Comparison of ENCODE assay signal across 8 cellular contexts in genomic region chr19:45901432-45901903, GRCh38. TPM values are rescaled to one million over a fixed set of nuclear protein-coding genes. Genes with fewer than 3 reads are reported as not detected.
DNase-seq lines count a peak whose midpoint lies in the region; ATAC-seq and TF ChIP-seq lines count a peak whose summit lies in the region.

No MANE protein-coding gene starts in this region.

- intact Hi-C loops in A673 (cut with micrococcal nuclease; ENCODE audit: unreplicated experiment): no loop called here

- DNase-seq in A673 (ENCODE audit: low spot score) (peak; percentile 65), H7 (peak; percentile 81), fibroblast of mammary gland (ENCODE audit: low read depth) (peak; percentile 44), osteocyte (ENCODE audit: extremely low spot score, unreplicated experiment) (no peak), HT-29 (ENCODE audit: low spot score) (no peak), GOT3 (lab: John Stamatoyannopoulos, UW) (no peak)
- DNase-seq in activated CD4-positive, alpha-beta memory T cell treated with anti-CD3 and anti-CD28 coated beads, Interleukin-2, amount 10 ng/mL, durations not matched to agents 7 days and 5 days: peak; percentile 44

- peaks cover 3% of the 10 kb centered on the region for H3K4me1 ChIP-seq in A673 (ENCODE audit: insufficient read depth, low read length, poor library complexity, severe bottlenecking)

- H3K4me3 Mint-ChIP-seq in activated CD4-positive, alpha-beta memory T cell treated with anti-CD3 and anti-CD28 coated beads, Interleukin-2, amount 10 ng/mL, durations not matched to agents 7 days and 5 days: peak overlapping the region; percentile 51
- H3K4me3 Mint-ChIP-seq in osteocyte (ENCODE audit: unreplicated experiment): peak overlapping the region; percentile 67

- no peaks in the 10 kb centered on the region for H3K9me3 Mint-ChIP-seq in activated CD4-positive, alpha-beta memory T cell treated with anti-CD3 and anti-CD28 coated beads, Interleukin-2, amount 10 ng/mL, durations not matched to agents 7 days and 5 days
- no peaks in the 10 kb centered on the region for H3K9me3 Mint-ChIP-seq in osteocyte (ENCODE audit: unreplicated experiment)

- H3K36me3 ChIP-seq in A673 (ENCODE audit: insufficient read depth, low read length, poor library complexity, severe bottlenecking) (peaks cover 3% of the 10 kb centered on the region), H7 (replicated peaks; ENCODE audit: control insufficient read depth, insufficient read depth, low read length) (no peaks in the 10 kb centered on the region; the same call in 1 of the 2 replicates)

- no peak for ATAC-seq in GM21737 (IDR thresholded peaks at IDR 0.05; ENCODE audit: unreplicated experiment)

- BruUV-seq in A673 (replicated peaks; lab: Mats Ljungman, UMichigan): no TSS peak

- no peak for TF ChIP-seq CTCF in A673 (conservative IDR thresholded peaks at IDR 0.05; ENCODE audit: low read depth, low read length)
- no peak for TF ChIP-seq CTCF in fibroblast of mammary gland (conservative IDR thresholded peaks at IDR 0.05; ENCODE audit: control insufficient read depth, insufficient read depth, low read depth, low read length)
- TF ChIP-seq CTCF in osteocyte (IDR thresholded peaks at IDR 0.05): no peak

- H3K4me3 ChIP-seq in A673 (ENCODE audit: low read depth, low read length, poor library complexity, severe bottlenecking) (peak overlapping the region; percentile 76), H7 (ENCODE audit: insufficient read depth, low read depth, low read length) (peak overlapping the region; percentile 50), fibroblast of mammary gland (ENCODE audit: control insufficient read depth, low read depth, low read length) (peak overlapping the region; percentile 88)

- CTCF ChIA-PET in A673 (lab: Charles Lee): interaction anchor here (0.6 to 0.7 kb wide), 3 partner anchors 45 to 423 kb away, joined by 3 to 5 read pairs (median 3); no protein-coding TSS in a partner anchor
- CTCF ChIA-PET in activated CD4-positive, alpha-beta memory T cell treated with anti-CD3 and anti-CD28 coated beads, Interleukin-2, amount 10 ng/mL, durations not matched to agents 7 days and 5 days (lab: Charles Lee): interaction anchor here (0.9 to 2.9 kb wide), 3 partner anchors 15 to 132 kb away, joined by 4 to 12 read pairs (median 6); partner anchors contain the start of genes IRF2BP1 and SIX5

- no peak overlapping the region for H3K27ac ChIP-seq in A673 (ENCODE audit: low read depth, low read length, poor library complexity, severe bottlenecking)

- H3K27me3 Mint-ChIP-seq in activated CD4-positive, alpha-beta memory T cell treated with anti-CD3 and anti-CD28 coated beads, Interleukin-2, amount 10 ng/mL, durations not matched to agents 7 days and 5 days: no peaks in the 10 kb centered on the region
- no peaks in the 10 kb centered on the region for H3K27me3 Mint-ChIP-seq in osteocyte (ENCODE audit: unreplicated experiment)

- peaks cover 25% of the 10 kb centered on the region for H3K36me3 Mint-ChIP-seq in activated CD4-positive, alpha-beta memory T cell treated with anti-CD3 and anti-CD28 coated beads, Interleukin-2, amount 10 ng/mL, durations not matched to agents 7 days and 5 days (ENCODE audit: low read depth)
- H3K36me3 Mint-ChIP-seq in osteocyte (ENCODE audit: unreplicated experiment): peaks cover 10% of the 10 kb centered on the region

- H3K9me3 ChIP-seq in A673 (ENCODE audit: low read depth, low read length, poor library complexity, severe bottlenecking): no peaks in the 10 kb centered on the region

- peaks cover 26% of the 10 kb centered on the region for H3K4me1 Mint-ChIP-seq in activated CD4-positive, alpha-beta memory T cell treated with anti-CD3 and anti-CD28 coated beads, Interleukin-2, amount 10 ng/mL, durations not matched to agents 7 days and 5 days
- peaks cover 12% of the 10 kb centered on the region for H3K4me1 Mint-ChIP-seq in osteocyte (ENCODE audit: unreplicated experiment)

- no peaks in the 10 kb centered on the region for H3K27me3 ChIP-seq in A673 (replicated peaks; ENCODE audit: insufficient read depth, low read depth, low read length, poor library complexity)
- H3K27me3 ChIP-seq in H7 (ENCODE audit: control insufficient read depth, insufficient read depth, low read length): peaks cover 15% of the 10 kb centered on the region

- no peak overlapping the region for H3K27ac Mint-ChIP-seq in activated CD4-positive, alpha-beta memory T cell treated with anti-CD3 and anti-CD28 coated beads, Interleukin-2, amount 10 ng/mL, durations not matched to agents 7 days and 5 days
- H3K27ac Mint-ChIP-seq in osteocyte (ENCODE audit: unreplicated experiment): no peak overlapping the region

- POLR2A ChIA-PET in A673 (lab: Charles Lee; ENCODE audit: low non-redundant PET): no interaction called here
- POLR2A ChIA-PET in activated CD4-positive, alpha-beta memory T cell treated with anti-CD3 and anti-CD28 coated beads, Interleukin-2, amount 10 ng/mL, durations not matched to agents 7 days and 5 days (lab: Charles Lee): interaction anchor here (1.6 to 4.0 kb wide), 5 partner anchors 9 to 94 kb away, joined by 5 to 34 read pairs (median 16); partner anchors contain the start of genes CCDC61 and IRF2BP1

RNA-seq across cellular contexts. Expression of gene MYPOP, which starts 0.9 kb away (rescaled TPM):
- total RNA-seq in A673 (2021) (11.4 and 13.5 TPM in 2 replicates), osteocyte (9.9 and 10.4 TPM in 2 replicates)
- total RNA-seq in H7 (2014; rRNA removed; shearing (Covaris generic)): 2.8 and 2.9 TPM in 2 replicates
- 10 to 100 TPM; 12.5 to 12.9 TPM for total RNA-seq in activated CD4-positive, alpha-beta memory T cell treated with anti-CD3 and anti-CD28 coated beads, Interleukin-2, amount 10 ng/mL, durations not matched to agents 7 days and 5 days
- total RNA-seq in HT-29 (2014; rRNA removed; shearing (Covaris generic)): 8.5 and 10.2 TPM in 2 replicates

RNA-seq across cellular contexts. Expression of gene NANOS2, which starts 13.1 kb away (rescaled TPM):
- not detected in 2 replicates for total RNA-seq in A673 (2021)
- not detected in 2 replicates for total RNA-seq in H7 (2014; rRNA removed; shearing (Covaris generic))
- total RNA-seq in activated CD4-positive, alpha-beta memory T cell treated with anti-CD3 and anti-CD28 coated beads, Interleukin-2, amount 10 ng/mL, durations not matched to agents 7 days and 5 days: not detected
- not detected in 2 replicates for total RNA-seq in osteocyte
- total RNA-seq in HT-29 (2014; rRNA removed; shearing (Covaris generic)): not detected in 2 replicates

RNA-seq across cellular contexts. Expression of gene IRF2BP1, which starts 15.5 kb away (rescaled TPM):
- 29.7 and 34.5 TPM in 2 replicates for total RNA-seq in A673 (2021)
- 45.2 and 45.7 TPM in 2 replicates for total RNA-seq in H7 (2014; rRNA removed; shearing (Covaris generic))
- 10 to 100 TPM; 16.9 to 17.6 TPM for total RNA-seq in activated CD4-positive, alpha-beta memory T cell treated with anti-CD3 and anti-CD28 coated beads, Interleukin-2, amount 10 ng/mL, durations not matched to agents 7 days and 5 days
- 29.4 and 30.9 TPM in 2 replicates for total RNA-seq in osteocyte
- total RNA-seq in HT-29 (2014; rRNA removed; shearing (Covaris generic)): 119 and 125 TPM in 2 replicates

RNA-seq across cellular contexts. Expression of gene FOXA3, which starts 37.3 kb away (rescaled TPM):
- not detected in 2 replicates for total RNA-seq in A673 (2021)
- total RNA-seq in H7 (2014; rRNA removed; shearing (Covaris generic)): 13.4 and 15.1 TPM in 2 replicates
- not detected for total RNA-seq in activated CD4-positive, alpha-beta memory T cell treated with anti-CD3 and anti-CD28 coated beads, Interleukin-2, amount 10 ng/mL, durations not matched to agents 7 days and 5 days
- total RNA-seq in osteocyte: not detected in 2 replicates
- total RNA-seq in HT-29 (2014; rRNA removed; shearing (Covaris generic)): 6.1 and 10.7 TPM in 2 replicates

RNA-seq across cellular contexts. Expression of gene SYMPK, which starts 38.5 kb away (rescaled TPM):
- 85.5 and 92.4 TPM in 2 replicates for total RNA-seq in A673 (2021)
- total RNA-seq in H7 (2014; rRNA removed; shearing (Covaris generic)): 66.2 and 70.3 TPM in 2 replicates
- total RNA-seq in activated CD4-positive, alpha-beta memory T cell treated with anti-CD3 and anti-CD28 coated beads, Interleukin-2, amount 10 ng/mL, durations not matched to agents 7 days and 5 days: 10 to 100 TPM; 88.3 to 89.2 TPM
- 67.2 and 72.1 TPM in 2 replicates for total RNA-seq in osteocyte
- 114 and 117 TPM in 2 replicates for total RNA-seq in HT-29 (2014; rRNA removed; shearing (Covaris generic))

Comparison
In these comparisons a context has a peak if more than half of its experiments do, and no peak if none do; other contexts are left out.
1. DNase-seq: peak in A673 (single experiment), H7 (single experiment), activated CD4-positive, alpha-beta memory T cell treated with anti-CD3 and anti-CD28 coated beads, Interleukin-2, amount 10 ng/mL, durations not matched to agents 7 days and 5 days (single experiment) and fibroblast of mammary gland (single experiment); none in osteocyte (single experiment), HT-29 (single experiment) and GOT3 (single experiment).
2. Peak in every context shown above with its lines, with median percentiles within 50 percentile points of each other: H3K4me3 ChIP-seq.